Comparison of ENCODE assay signal across 26 cellular contexts in the genomic region with DNA sequence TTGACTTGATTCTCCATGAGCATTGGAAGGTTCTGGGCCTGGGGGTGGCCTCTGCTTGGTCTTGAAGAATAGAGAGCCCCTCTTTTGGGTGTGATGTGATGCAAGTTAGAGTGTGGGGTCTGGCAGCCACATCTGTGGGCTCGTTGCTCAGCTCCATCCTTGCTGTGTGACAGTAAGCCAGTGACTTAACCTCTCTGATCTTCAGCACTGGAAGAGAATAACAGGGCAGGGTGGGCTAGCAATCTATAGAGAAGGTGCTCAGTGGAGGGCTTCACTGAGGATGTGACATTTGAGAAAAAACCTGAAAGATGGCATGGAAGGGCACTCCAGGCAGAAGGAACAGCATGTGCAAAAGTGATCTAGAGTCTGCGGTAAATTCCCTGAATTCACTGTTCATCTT. TPM values are rescaled to one million over a fixed set of nuclear protein-coding genes. Genes with fewer than 3 reads are reported as not detected.
DNase-seq lines count a peak whose midpoint lies in the region; ATAC-seq, FAIRE-seq and TF ChIP-seq lines count a peak whose summit lies in the region.
"Had no signal": no experiment of that assay in that cellular context is flagged by ENCODE, and none has a peak within 500 bp of the region (broad histone marks: within the 10 kb centered on the region; RNA-seq: fewer than 3 reads in every experiment).

No MANE protein-coding gene starts in this region.

- H3K9me3 ChIP-seq in K562 (replicated peaks; ENCODE audit: control insufficient read depth, insufficient read depth, low read depth, low read length) (peaks cover 2% of the 10 kb centered on the region; the same call in 1 of the 2 replicates), thyroid gland (no peaks in the 10 kb centered on the region)
- H3K9me3 ChIP-seq: BE2C had no signal

- no peaks in the 10 kb centered on the region for H3K36me3 ChIP-seq in K562 (ENCODE audit: control insufficient read depth, insufficient read depth, low read length)
- H3K36me3 ChIP-seq in bronchial epithelial cell (ENCODE audit: control insufficient read depth, insufficient read depth, low read length): no peaks in the 10 kb centered on the region
- no peaks in the 10 kb centered on the region for H3K36me3 ChIP-seq in thyroid gland
- H3K36me3 ChIP-seq: BE2C had no signal

- no peak for TF ChIP-seq EP300 in K562 (IDR thresholded peaks at IDR 0.05; ENCODE audit: low read length)

- in situ Hi-C loops in K562 (cut with MboI): no loop called here

- H3K27me3 ChIP-seq in K562 (ENCODE audit: control insufficient read depth in 2 of 2, insufficient read depth in 2 of 2, low read length in 2 of 2): 0 out of 5 replicates have a peak, but pooled peaks cover 0 to 4% of the 10 kb centered on the region in 2 experiments
- H3K27me3 ChIP-seq in bronchial epithelial cell (ENCODE audit: control insufficient read depth, insufficient read depth, low read length): no peaks in the 10 kb centered on the region
- no peaks in the 10 kb centered on the region for H3K27me3 ChIP-seq in thyroid gland
- H3K27me3 ChIP-seq: BE2C, BLaER1 had no signal

- POLR2A ChIA-PET in K562 (lab: Yijun Ruan, JAX): interaction anchor here (0.6 to 1.4 kb wide), 3 partner anchors 10 to 302 kb away, joined by 3 to 7 read pairs (median 5); no protein-coding TSS in a partner anchor

- no peak overlapping the region for H3K4me2 ChIP-seq in K562 (ENCODE audit: insufficient read depth, low read length)
- H3K4me2 ChIP-seq: BLaER1 had no signal

- no peaks in the 10 kb centered on the region for H3K9me1 ChIP-seq in K562 (ENCODE audit: control insufficient read depth, insufficient read depth, low read length)

- no peak overlapping the region for H3K4me3 ChIP-seq in K562
- no peak overlapping the region for H3K4me3 ChIP-seq in bronchial epithelial cell (ENCODE audit: low read depth, low read length)
- no peak overlapping the region for H3K4me3 ChIP-seq in thyroid gland (replicated peaks in 1 of 3)
- H3K4me3 ChIP-seq: BLaER1, GM12878 had no signal

- ATAC-seq in K562: no peak
- ATAC-seq in GM19452 (IDR thresholded peaks at IDR 0.05; ENCODE audit: unreplicated experiment): no peak
- ATAC-seq: GM12878 had no signal

- peaks cover 8% of the 10 kb centered on the region for H3K9me3 Mint-ChIP-seq in endothelial cell (ENCODE audit: unreplicated experiment)

- 5% methylated on average over 2 of the region's 2 CpGs for WGBS in K562 (ENCODE audit: insufficient coverage, low coverage, missing lambda C conversion rate)
- 91 to 94% methylated on average over 2 of the region's 2 CpGs for WGBS in thyroid gland, 2 donors

- H3K36me3 Mint-ChIP-seq in endothelial cell (ENCODE audit: low read depth, unreplicated experiment): no peaks in the 10 kb centered on the region
- H3K36me3 Mint-ChIP-seq: CD14-positive monocyte; CD4-positive, alpha-beta memory T cell; CD4-positive, CD25-positive, alpha-beta regulatory T cell; CD8-positive, alpha-beta memory T cell had no signal

- H3K4me1 ChIP-seq in K562 (replicated peaks in 1 of 2; ENCODE audit: control insufficient read depth in 2 of 2, insufficient read depth in 2 of 2, low read length in 2 of 2) (peaks cover 0 to 9% of the 10 kb centered on the region in 2 experiments; a peak in 3 of 5 replicates), thyroid gland (no peaks in the 10 kb centered on the region)
- H3K4me1 ChIP-seq: BE2C, BLaER1 had no signal

- H3K27ac ChIP-seq in K562 (ENCODE audit: extremely low read depth, low read depth, low read length) (no peak overlapping the region), thyroid gland (no peak overlapping the region)
- H3K27ac ChIP-seq: BLaER1 had no signal

- H3K4me3 Mint-ChIP-seq in endothelial cell (ENCODE audit: unreplicated experiment): no peak overlapping the region
- H3K4me3 Mint-ChIP-seq: CD14-positive monocyte; CD4-positive, alpha-beta memory T cell; CD4-positive, CD25-positive, alpha-beta regulatory T cell; CD8-positive, alpha-beta memory T cell had no signal

- peak overlapping the region; percentile 24 for H3K27ac Mint-ChIP-seq in endothelial cell (ENCODE audit: unreplicated experiment)
- H3K27ac Mint-ChIP-seq: CD14-positive monocyte; CD4-positive, alpha-beta memory T cell; CD4-positive, CD25-positive, alpha-beta regulatory T cell; CD8-positive, alpha-beta memory T cell had no signal

- no peaks in the 10 kb centered on the region for H3K79me2 ChIP-seq in K562 (ENCODE audit: control insufficient read depth, insufficient read depth, low read length)

- peaks cover 4% of the 10 kb centered on the region for H3K27me3 Mint-ChIP-seq in endothelial cell (ENCODE audit: unreplicated experiment)

- H2AFZ ChIP-seq in K562 (ENCODE audit: low read depth, low read length): no peak overlapping the region

- intact Hi-C loops in K562 (cut with micrococcal nuclease) (no loop called here), thyroid gland (cut with DNase I) (no loop called here)

- no peaks in the 10 kb centered on the region for H4K20me1 ChIP-seq in K562 (replicated peaks; ENCODE audit: control insufficient read depth, insufficient read depth, low read length)
- H4K20me1 ChIP-seq: BLaER1 had no signal

- no peak for TF ChIP-seq CTCF in K562 (IDR thresholded peaks at IDR 0.05 in 2 of 3, conservative IDR thresholded peaks at IDR 0.05 in 1 of 3; ENCODE audit: insufficient read depth in 2 of 3, low read depth in 1 of 3, low read length in 3 of 3)
- no peak for TF ChIP-seq CTCF in bronchial epithelial cell (IDR thresholded peaks at IDR 0.05; ENCODE audit: insufficient read depth, low read length, severe bottlenecking)
- no peak for TF ChIP-seq CTCF in endothelial cell (IDR thresholded peaks at IDR 0.05; ENCODE audit: unreplicated experiment)
- TF ChIP-seq CTCF in thyroid gland (IDR thresholded peaks at IDR 0.05): no peak

- DNase-seq in K562 (ENCODE audit: extremely low read depth in 1 of 4, low spot score in 3 of 4) (no peak), bronchial epithelial cell (ENCODE audit: low read depth) (no peak), endothelial cell (ENCODE audit: low spot score) (no peak), thyroid gland (no peak)
- DNase-seq: 8988T; ACHN; BE2C; C1 segment of cervical spinal cord; CD4-positive, alpha-beta memory T cell; CD4-positive, CD25-positive, alpha-beta regulatory T cell; CD8-positive, alpha-beta memory T cell; COR-L47; DMS 273 treated with DMSO at 0.1 percent for 48 hours; DMS153; DMS79; DND-41; EL; GDM1 had no signal

- no TSS peak for BruUV-seq in K562 (replicated peaks; lab: Mats Ljungman, UMichigan)

- H3K9ac ChIP-seq in K562 (ENCODE audit: insufficient read depth in 1 of 2, low read depth in 2 of 2, low read length in 2 of 2): no peak overlapping the region
- H3K9ac ChIP-seq: BLaER1 had no signal

- TF ChIP-seq RAD21 in K562 (CRISPR knock-in tag; conservative IDR thresholded peaks at IDR 0.05 in 1 of 2, IDR thresholded peaks at IDR 0.05 in 1 of 2): no peak

- TF ChIP-seq POLR2A in K562 (conservative IDR thresholded peaks at IDR 0.05): no peak
- TF ChIP-seq POLR2A in thyroid gland (IDR thresholded peaks at IDR 0.05): no peak

- FAIRE-seq in K562 (lab: Jason Lieb, UNC) (no peak), bronchial epithelial cell (lab: Jason Lieb, UNC) (peak; percentile 64)
- FAIRE-seq: A204.1, GM12878, GM12892, GM18507 had no signal

- CTCF ChIA-PET in K562 (lab: Yijun Ruan, JAX; ENCODE audit: low intra/inter-chr PET ratio): interaction anchor here (0.9 kb wide), 1 partner anchor 53 kb away, joined by 3 read pairs; no protein-coding TSS in a partner anchor

- no peaks in the 10 kb centered on the region for H3K4me1 Mint-ChIP-seq in endothelial cell (ENCODE audit: unreplicated experiment)
- H3K4me1 Mint-ChIP-seq: CD14-positive monocyte; CD4-positive, CD25-positive, alpha-beta regulatory T cell; CD8-positive, alpha-beta memory T cell had no signal

TF ChIP-seq in K562, 482 proteins besides CTCF, POLR2A, EP300 and RAD21:
- peak; percentile 33 to 65; a peak in 1 of 4 replicates for TF ChIP-seq KDM1A (IDR thresholded peaks at IDR 0.05)
- peak; percentile 65 for TF ChIP-seq ZFP36 (IDR thresholded peaks at IDR 0.05; ENCODE audit: low read depth, low read length, partially characterized antibody)
- 0 out of 4 replicates have a peak, but pooled peaks of 1 of the 2 experiments have one; percentile 20 for TF ChIP-seq RCOR1 (IDR thresholded peaks at IDR 0.05; ENCODE audit: borderline replicate concordance in 1 of 2, low read depth in 2 of 2, low read length in 2 of 2)
- no peak for TF ChIP-seq HMG20B (CRISPR knock-in tag; IDR thresholded peaks at IDR 0.05)
- TF ChIP-seq RBM25 (IDR thresholded peaks at IDR 0.05; ENCODE audit: low read depth, low read length, severe bottlenecking): peak; percentile 81
- TF ChIP-seq ADNP (tag; IDR thresholded peaks at IDR 0.05): peak; percentile 41; the same call in 1 of the 2 replicates
- TF ChIP-seq DPF2 (IDR thresholded peaks at IDR 0.05): no peak
- peak; percentile 84 for TF ChIP-seq BCOR (IDR thresholded peaks at IDR 0.05)
TF ChIP-seq in K562: peak in this region for 6.

RNA-seq across cellular contexts. Expression of gene CELF5, which starts 28.2 kb away (rescaled TPM):
- total RNA-seq in K562 (2011; cell fraction: chromatin; rRNA removed; ENCODE audit: low replicate concordance): 0.18 and 0.69 TPM in 2 replicates
- 0.50 and 0.53 TPM in 2 replicates for total RNA-seq in K562 (2011; cell fraction: nucleolus; rRNA removed)
- 0.81 and 0.99 TPM in 2 replicates for total RNA-seq in K562 (2011; cell fraction: nucleoplasm; rRNA removed)
- total RNA-seq in K562 (2014; rRNA removed): 0.05 and 0.73 TPM in 2 replicates
- 0.07 and 0.26 TPM in 2 replicates for total RNA-seq in K562 (2014; rRNA removed; fragmentation: Illumina TruSeq; extraction: Trizol)
- total RNA-seq in K562 (2015; rRNA removed; fragmentation: Illumina TruSeq; extraction: Trizol): 0.36 and 0.41 TPM in 2 replicates
- total RNA-seq in K562 (2021): 0.29 and 0.49 TPM in 2 replicates
- 0.28 and 0.38 TPM in 2 replicates for polyA plus RNA-seq in K562 (2011; rRNA removed)
- polyA plus RNA-seq in K562 (2011; cell fraction: cytosol; rRNA removed): 0.21 and 0.25 TPM in 2 replicates
- 1.4 and 2.7 TPM in 2 replicates for polyA plus RNA-seq in K562 (2011; cell fraction: nucleus; rRNA removed)
- polyA plus RNA-seq in K562 (2012): 0.52 and 0.54 TPM in 2 replicates
- polyA plus RNA-seq in K562 (2014; fragmentation: Illumina TruSeq; extraction: Trizol): 0.22 and 0.39 TPM in 2 replicates
- under 1 TPM; 0.01 to 0.07 TPM for polyA plus RNA-seq in K562 (2014; fragmentation: Nextera tagmentation; extraction: Ambion mirVana)
- 0.27 and 0.56 TPM in 2 replicates for polyA plus RNA-seq in K562 (2014; rRNA removed)
- 0.18 and 0.30 TPM in 2 replicates for polyA minus RNA-seq in K562 (2011; rRNA and poly(A)+ RNA removed)
- polyA minus RNA-seq in K562 (2011; cell fraction: cytosol; rRNA and poly(A)+ RNA removed): not detected in 2 replicates
- 0.27 and 0.44 TPM in 2 replicates for polyA minus RNA-seq in K562 (2011; cell fraction: nucleus; rRNA and poly(A)+ RNA removed)
- total RNA-seq in bronchial epithelial cell: not detected in 2 replicates
- total RNA-seq in endothelial cell (ENCODE audit: unreplicated experiment): 0.38 TPM
- not detected for total RNA-seq in thyroid gland
- total RNA-seq: GM12878 had no signal
- polyA plus RNA-seq: AG04450; CD14-positive monocyte; CD4-positive, CD25-positive, alpha-beta regulatory T cell; CD8-positive, alpha-beta memory T cell had no signal
